ENCODE assay signal across 24 cellular contexts in the genomic region with DNA sequence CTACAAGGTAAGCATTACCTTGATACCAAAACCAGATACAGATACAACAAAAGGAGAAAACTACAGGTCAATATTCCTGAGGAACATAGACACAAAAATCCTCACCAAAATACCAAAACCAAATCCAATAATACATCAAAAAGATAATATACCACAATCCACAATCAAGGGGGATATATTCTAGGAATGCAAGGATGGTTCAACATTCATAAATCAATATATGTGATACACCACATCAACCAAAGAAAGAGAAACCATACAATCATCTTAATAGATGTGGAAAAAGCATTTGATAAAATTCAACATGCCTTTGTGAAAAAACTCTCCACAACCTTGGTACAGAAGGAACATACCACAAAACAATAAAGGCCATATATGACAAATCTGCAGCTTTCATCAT. TPM values are rescaled to one million over a fixed set of nuclear protein-coding genes. Genes with fewer than 3 reads are reported as not detected.
DNase-seq lines count a peak whose midpoint lies in the region; ATAC-seq and TF ChIP-seq lines count a peak whose summit lies in the region.
"Had no signal": no experiment of that assay in that cellular context is flagged by ENCODE, and none has a peak within 500 bp of the region (broad histone marks: within the 10 kb centered on the region; RNA-seq: fewer than 3 reads in every experiment).

No MANE protein-coding gene starts in this region.

- no peaks in the 10 kb centered on the region for H3F3A ChIP-seq in GM23248 (ENCODE audit: insufficient read depth)

- no peaks in the 10 kb centered on the region for H3K9me2 ChIP-seq in GM23248 (ENCODE audit: insufficient read depth)

- no peak overlapping the region for H3K4me2 ChIP-seq in GM23248 (ENCODE audit: unreplicated experiment)
- H3K4me2 ChIP-seq: BLaER1 had no signal

- no peaks in the 10 kb centered on the region for H3K27me3 ChIP-seq in GM23248 (replicated peaks; ENCODE audit: insufficient read depth)
- H3K27me3 ChIP-seq: BE2C, BLaER1 had no signal

- no peak overlapping the region for H3K27ac ChIP-seq in GM23248
- H3K27ac ChIP-seq: BLaER1 had no signal

- no peaks in the 10 kb centered on the region for H3K9me3 ChIP-seq in GM23248 (ENCODE audit: low read depth)
- H3K9me3 ChIP-seq: BE2C had no signal

- no peaks in the 10 kb centered on the region for H3K4me1 ChIP-seq in GM23248 (ENCODE audit: insufficient read depth)
- H3K4me1 ChIP-seq: BE2C, BLaER1 had no signal

- TF ChIP-seq CTCF in astrocyte of the spinal cord (IDR thresholded peaks at IDR 0.05; ENCODE audit: low read depth, low read length), result no peak

- no peaks in the 10 kb centered on the region for H3K79me2 ChIP-seq in GM23248 (ENCODE audit: insufficient read depth)

- no peak overlapping the region for H2AFZ ChIP-seq in GM23248

- H3K4me3 ChIP-seq in GM23248 (no peak overlapping the region), astrocyte of the spinal cord (ENCODE audit: low read depth, low read length) (no peak overlapping the region)
- H3K4me3 ChIP-seq: BLaER1, GM12878 had no signal

- DNase-seq in GM23248, result peak; percentile 12
- peak; percentile 1 for DNase-seq in LHCN-M2 (ENCODE audit: low read depth)
- peak; percentile 5 for DNase-seq in astrocyte of the spinal cord (ENCODE audit: low read depth, low spot score)
- no peak for DNase-seq in kidney tubule cell (ENCODE audit: low spot score)
- DNase-seq: 8988T; ACHN; BE2C; C1 segment of cervical spinal cord; CD4-positive, alpha-beta memory T cell; CD4-positive, CD25-positive, alpha-beta regulatory T cell; CD8-positive, alpha-beta memory T cell; COR-L47; DMS 273 treated with DMSO at 0.1 percent for 48 hours; DMS153; DMS79; DND-41; EL; GDM1 had no signal

- no peak for ATAC-seq in HG02970 (IDR thresholded peaks at IDR 0.05; ENCODE audit: low FRiP score, unreplicated experiment)
- no peak for ATAC-seq in HG03139 (IDR thresholded peaks at IDR 0.05; ENCODE audit: unreplicated experiment)
- ATAC-seq: GM12878 had no signal

- H3K36me3 ChIP-seq in GM23248 (ENCODE audit: low read depth), result no peaks in the 10 kb centered on the region
- H3K36me3 ChIP-seq: BE2C, BLaER1 had no signal

- H3K9ac ChIP-seq in GM23248, result no peak overlapping the region
- H3K9ac ChIP-seq: BLaER1 had no signal

- no peaks in the 10 kb centered on the region for H4K20me1 ChIP-seq in GM23248 (ENCODE audit: insufficient read depth)
- H4K20me1 ChIP-seq: BLaER1 had no signal

- in situ Hi-C loops in GM23248 (cut with MboI), result no loop called here
- in situ Hi-C loops in astrocyte of the spinal cord (cut with HindIII; ENCODE audit: low sequenced_read_pairs), result no loop called here

RNA-seq across cellular contexts. Expression of a gene that starts 28.4 kb away (rescaled TPM):
- 0.43 and 0.89 TPM in 2 replicates for total RNA-seq in GM23248 (2014; rRNA removed; shearing (Covaris generic))
- polyA plus RNA-seq in GM23248 (2016; fragmentation: Nextera tagmentation; extraction: Ambion mirVana), result 0.29 and 0.40 TPM in 2 replicates
- 0.26 and 0.86 TPM in 2 replicates for total RNA-seq in LHCN-M2 (2014; rRNA removed)
- 0.11 TPM for polyA plus RNA-seq in LHCN-M2 (2012)
- total RNA-seq: CD4-positive, alpha-beta memory T cell; CD4-positive, CD25-positive, alpha-beta regulatory T cell; CD8-positive, alpha-beta memory T cell; G401 had no signal
- polyA plus RNA-seq: CD14-positive monocyte; CD4-positive, alpha-beta memory T cell; CD4-positive, CD25-positive, alpha-beta regulatory T cell; CD8-positive, alpha-beta memory T cell had no signal
